21 cellular contexts compared by ENCODE assay signal in genomic region chr20:38968090-38968489, GRCh38.
"Had no signal": no experiment of that assay in that cellular context is flagged by ENCODE, and none has a peak within 500 bp of the region (broad histone marks: within the 10 kb centered on the region; RNA-seq: fewer than 3 reads in every experiment).

No MANE protein-coding gene starts in this region.

- H3K36me3 ChIP-seq: prostate gland had no signal

- H3K4me3 Mint-ChIP-seq: dendritic cell treated with granulocyte-macrophage colony-stimulating factor and Interleukin-4, amounts not matched to agents 40 ng/mL and 50 ng/mL, for 4 days; immature natural killer cell; memory B cell; mesothelial cell of epicardium; naive B cell; nephron; stimulated activated memory B cell treated with anti-CD40 and anti-IgM and Interleukin-4, amounts not matched to agents 10 μg/mL and 1 μg/mL and 100 μg/mL, for 72 hours; stimulated activated naive CD8-positive, alpha-beta T cell treated with anti-CD3 and anti-CD28 coated beads, Interleukin-15, Interleukin-2, amounts not matched to agents 100 ng/mL and 50 ng/mL, for 24 hours had no signal

- H3K27ac ChIP-seq: left ventricle myocardium inferior, lower lobe of right lung, parathyroid adenoma, prostate gland, right lobe of liver, spleen, thoracic aorta had no signal

- H3K27me3 Mint-ChIP-seq: dendritic cell treated with granulocyte-macrophage colony-stimulating factor and Interleukin-4, amounts not matched to agents 40 ng/mL and 50 ng/mL, for 4 days; memory B cell; naive B cell; stimulated activated memory B cell treated with anti-CD40 and anti-IgM and Interleukin-4, amounts not matched to agents 10 μg/mL and 1 μg/mL and 100 μg/mL, for 72 hours; stimulated activated naive CD8-positive, alpha-beta T cell treated with anti-CD3 and anti-CD28 coated beads, Interleukin-15, Interleukin-2, amounts not matched to agents 100 ng/mL and 50 ng/mL, for 24 hours had no signal

- H3K27ac Mint-ChIP-seq: dendritic cell treated with granulocyte-macrophage colony-stimulating factor and Interleukin-4, amounts not matched to agents 40 ng/mL and 50 ng/mL, for 4 days; immature natural killer cell; memory B cell; mesothelial cell of epicardium; naive B cell; nephron; stimulated activated memory B cell treated with anti-CD40 and anti-IgM and Interleukin-4, amounts not matched to agents 10 μg/mL and 1 μg/mL and 100 μg/mL, for 72 hours; stimulated activated naive CD8-positive, alpha-beta T cell treated with anti-CD3 and anti-CD28 coated beads, Interleukin-15, Interleukin-2, amounts not matched to agents 100 ng/mL and 50 ng/mL, for 24 hours had no signal

- H3K27me3 ChIP-seq: right lobe of liver, spleen had no signal

- H3K4me1 Mint-ChIP-seq: memory B cell had no signal

- DNase-seq: immature natural killer cell; left ventricle myocardium inferior; lower lobe of right lung; naive B cell; retina; right lobe of liver; spleen; stimulated activated CD4-positive, alpha-beta T cell treated with anti-CD3 and anti-CD28 coated beads, Interleukin-15, amount 100 ng/mL, for 24 hours; stimulated activated CD4-positive, alpha-beta T cell treated with anti-CD3 and anti-CD28 coated beads, Interleukin-1b, Interleukin-23, amount 100 ng/mL, for 48 hours; stimulated activated CD4-positive, alpha-beta T cell treated with anti-CD3 and anti-CD28 coated beads, Interleukin-4, amount 100 ng/mL, for 24 hours; substantia nigra; trophoblast cell had no signal

- H3K4me3 ChIP-seq: left ventricle myocardium inferior, lower lobe of right lung, prostate gland, right lobe of liver, spleen, thoracic aorta had no signal

- H3K9me3 Mint-ChIP-seq: dendritic cell treated with granulocyte-macrophage colony-stimulating factor and Interleukin-4, amounts not matched to agents 40 ng/mL and 50 ng/mL, for 4 days; immature natural killer cell; memory B cell; mesothelial cell of epicardium; naive B cell; nephron; stimulated activated memory B cell treated with anti-CD40 and anti-IgM and Interleukin-4, amounts not matched to agents 10 μg/mL and 1 μg/mL and 100 μg/mL, for 72 hours; stimulated activated naive CD8-positive, alpha-beta T cell treated with anti-CD3 and anti-CD28 coated beads, Interleukin-15, Interleukin-2, amounts not matched to agents 100 ng/mL and 50 ng/mL, for 24 hours had no signal

- H3K9ac ChIP-seq: parathyroid adenoma had no signal

- H3K9me3 ChIP-seq: left ventricle myocardium inferior, lower lobe of right lung, prostate gland, right lobe of liver, spleen, thoracic aorta had no signal
